37 cellular contexts compared by ENCODE assay signal in the genomic region with DNA sequence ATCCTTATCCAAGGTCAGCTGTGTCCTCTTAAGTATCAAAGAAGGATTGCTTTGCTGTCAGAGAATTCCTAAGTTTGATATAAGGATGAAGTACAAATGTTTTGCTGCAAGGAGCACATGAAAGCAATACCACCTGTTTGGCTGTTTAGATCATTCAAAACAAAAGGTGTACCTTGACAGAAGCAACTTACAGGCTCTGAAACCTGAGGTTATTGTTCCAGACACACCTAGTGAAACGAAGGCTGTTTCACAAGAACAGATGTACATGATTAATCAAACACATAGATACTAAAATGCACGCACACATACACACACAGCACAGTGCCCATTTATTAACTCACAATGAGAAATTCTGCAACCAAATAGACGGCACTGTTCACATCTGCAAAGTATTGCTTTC.
"Had no signal": no experiment of that assay in that cellular context is flagged by ENCODE, and none has a peak within 500 bp of the region (broad histone marks: within the 10 kb centered on the region; RNA-seq: fewer than 3 reads in every experiment).

No MANE protein-coding gene starts in this region.

- H3K9me3 ChIP-seq: adrenal gland, body of pancreas, esophagus muscularis mucosa, gastrocnemius medialis, heart left ventricle had no signal

- DNase-seq: activated CD4-positive, alpha-beta memory T cell treated with anti-CD3 and anti-CD28 coated beads for 36 hours; activated CD4-positive, alpha-beta T cell treated with anti-CD3 and anti-CD28 coated beads for 36 hours; activated CD4-positive, alpha-beta T cell treated with anti-CD3 and anti-CD28 coated beads, Interleukin-2, amount 10 ng/mL, durations not matched to agents 24 days and 14 days; activated CD4-positive, CD25-positive, alpha-beta regulatory T cell; activated CD4-positive, CD25-positive, alpha-beta regulatory T cell treated with anti-CD3 and anti-CD28 coated beads, Interleukin-2, amount 50 U/mL, for 72 hours; activated CD8-positive, alpha-beta memory T cell treated with anti-CD3 and anti-CD28 coated beads, Interleukin-2, amount 10 ng/mL, durations not matched to agents 7 days and 5 days; activated CD8-positive, alpha-beta memory T cell treated with anti-CD3 and anti-CD28 coated beads, Interleukin-2, amount 50 U/mL, for 4 hours; activated CD8-positive, alpha-beta T cell treated with anti-CD3 and anti-CD28 coated beads, Interleukin-2, amount 10 ng/mL, durations not matched to agents 7 days and 5 days; activated effector memory CD4-positive, alpha-beta T cell treated with anti-CD3 and anti-CD28 coated beads, Interleukin-2, amount 50 U/mL, for 16 hours; activated naive CD4-positive, alpha-beta T cell treated with anti-CD3 and anti-CD28 coated beads for 36 hours; activated naive CD8-positive, alpha-beta T cell treated with anti-CD3 and anti-CD28 coated beads for 36 hours; activated naive CD8-positive, alpha-beta T cell treated with anti-CD3 and anti-CD28 coated beads, Interleukin-2, amount 50 U/mL, for 24 hours; activated T-cell treated with anti-CD3 and anti-CD28 coated beads, Interleukin-2, amount 50 U/mL, for 1 hour; activated T-cell treated with anti-CD3 and anti-CD28 coated beads, Interleukin-2, amount 50 U/mL, for 48 hours; adrenal gland; amygdala; aorta; body of pancreas; dorsolateral prefrontal cortex; effector memory CD4-positive, alpha-beta T cell; endodermal cell; erythroblast; gastrocnemius medialis; glutamatergic neuron; heart left ventricle; T-helper 17 cell; T1000 had no signal

- H3K4me3 ChIP-seq: adrenal gland, body of pancreas, coronary artery, dorsolateral prefrontal cortex, esophagus muscularis mucosa, gastrocnemius medialis, heart left ventricle had no signal

- H3K27ac ChIP-seq: adrenal gland, body of pancreas, coronary artery, dorsolateral prefrontal cortex, esophagus muscularis mucosa, foreskin keratinocyte, gastrocnemius medialis, heart left ventricle had no signal

- H3K27ac Mint-ChIP-seq: activated CD4-positive, alpha-beta memory T cell treated with anti-CD3 and anti-CD28 coated beads for 36 hours; activated CD4-positive, alpha-beta T cell treated with anti-CD3 and anti-CD28 coated beads for 36 hours; activated CD4-positive, alpha-beta T cell treated with anti-CD3 and anti-CD28 coated beads, Interleukin-2, amount 10 ng/mL, durations not matched to agents 24 days and 14 days; activated CD8-positive, alpha-beta memory T cell treated with anti-CD3 and anti-CD28 coated beads, Interleukin-2, amount 10 ng/mL, durations not matched to agents 7 days and 5 days; activated CD8-positive, alpha-beta T cell treated with anti-CD3 and anti-CD28 coated beads, Interleukin-2, amount 10 ng/mL, durations not matched to agents 7 days and 5 days; activated naive CD4-positive, alpha-beta T cell treated with anti-CD3 and anti-CD28 coated beads for 36 hours; activated naive CD4-positive, alpha-beta T cell treated with anti-CD3 and anti-CD28 coated beads, Interleukin-2, amount 50 U/mL, for 24 hours; activated naive CD8-positive, alpha-beta T cell treated with anti-CD3 and anti-CD28 coated beads for 36 hours; activated naive CD8-positive, alpha-beta T cell treated with anti-CD3 and anti-CD28 coated beads, Interleukin-2, amount 50 U/mL, for 24 hours; activated T-helper 1 cell treated with anti-CD3 and anti-CD28 coated beads, Interleukin-12 subunit alpha, Interleukin-12 subunit beta, Interleukin-2, Interleukin-4 antibody, amounts not matched to agents 30 ng/mL and 10 ng/mL and 1 ng/mL, durations not matched to agents 14 hours and 24 hours and 36 hours; activated T-helper 2 cell treated with anti-CD3 and anti-CD28 coated beads, Interferon-gamma antibody, Interleukin-2, Interleukin-4, amounts not matched to agents 10 μg/mL and 5 μg/mL and 100 μg/mL, durations not matched to agents 14 hours and 24 hours and 36 hours; dendritic cell treated with granulocyte-macrophage colony-stimulating factor and Interleukin-4, amounts not matched to agents 40 ng/mL and 50 ng/mL, for 4 days; endodermal cell; T-helper 17 cell; T-helper 2 cell treated with Interferon-gamma antibody and Interleukin-4, amounts not matched to agents 5 μg/mL and 100 μg/mL, for 36 hours had no signal

- ATAC-seq: activated CD4-positive, alpha-beta T cell treated with anti-CD3 and anti-CD28 coated beads for 36 hours; activated CD8-positive, alpha-beta memory T cell treated with anti-CD3 and anti-CD28 coated beads, Interleukin-2, amount 10 ng/mL, durations not matched to agents 7 days and 5 days; activated CD8-positive, alpha-beta T cell treated with anti-CD3 and anti-CD28 coated beads, Interleukin-2, amount 10 ng/mL, durations not matched to agents 7 days and 5 days; activated naive CD8-positive, alpha-beta T cell treated with anti-CD3 and anti-CD28 coated beads, Interleukin-2, amount 50 U/mL, for 24 hours; body of pancreas; gastrocnemius medialis; heart left ventricle; T-helper 17 cell had no signal

- H3K9me3 Mint-ChIP-seq: activated CD4-positive, alpha-beta memory T cell treated with anti-CD3 and anti-CD28 coated beads for 36 hours; activated CD4-positive, alpha-beta T cell treated with anti-CD3 and anti-CD28 coated beads, Interleukin-2, amount 10 ng/mL, durations not matched to agents 24 days and 14 days; activated naive CD4-positive, alpha-beta T cell treated with anti-CD3 and anti-CD28 coated beads for 36 hours; activated naive CD4-positive, alpha-beta T cell treated with anti-CD3 and anti-CD28 coated beads, Interleukin-2, amount 50 U/mL, for 24 hours; activated naive CD8-positive, alpha-beta T cell treated with anti-CD3 and anti-CD28 coated beads, Interleukin-2, amount 50 U/mL, for 24 hours; activated T-helper 1 cell treated with anti-CD3 and anti-CD28 coated beads, Interleukin-12 subunit alpha, Interleukin-12 subunit beta, Interleukin-2, Interleukin-4 antibody, amounts not matched to agents 30 ng/mL and 10 ng/mL and 1 ng/mL, durations not matched to agents 14 hours and 24 hours and 36 hours; activated T-helper 2 cell treated with anti-CD3 and anti-CD28 coated beads, Interferon-gamma antibody, Interleukin-2, Interleukin-4, amounts not matched to agents 10 μg/mL and 5 μg/mL and 100 μg/mL, durations not matched to agents 14 hours and 24 hours and 36 hours; central memory CD8-positive, alpha-beta T cell; endodermal cell; T-helper 2 cell treated with Interferon-gamma antibody and Interleukin-4, amounts not matched to agents 5 μg/mL and 100 μg/mL, for 36 hours had no signal

- H3K36me3 ChIP-seq: adrenal gland, esophagus muscularis mucosa, gastrocnemius medialis, heart left ventricle had no signal

- H3K27me3 ChIP-seq: body of pancreas, dorsolateral prefrontal cortex, esophagus muscularis mucosa, gastrocnemius medialis had no signal

- H3K36me3 Mint-ChIP-seq: activated CD4-positive, alpha-beta memory T cell treated with anti-CD3 and anti-CD28 coated beads for 36 hours; activated CD8-positive, alpha-beta memory T cell treated with anti-CD3 and anti-CD28 coated beads, Interleukin-2, amount 10 ng/mL, durations not matched to agents 7 days and 5 days; activated naive CD4-positive, alpha-beta T cell treated with anti-CD3 and anti-CD28 coated beads, Interleukin-2, amount 50 U/mL, for 24 hours; activated naive CD8-positive, alpha-beta T cell treated with anti-CD3 and anti-CD28 coated beads for 36 hours had no signal

- H3K4me1 Mint-ChIP-seq: activated CD4-positive, alpha-beta T cell treated with anti-CD3 and anti-CD28 coated beads for 36 hours; activated CD4-positive, alpha-beta T cell treated with anti-CD3 and anti-CD28 coated beads, Interleukin-2, amount 10 ng/mL, durations not matched to agents 24 days and 14 days; activated CD8-positive, alpha-beta memory T cell treated with anti-CD3 and anti-CD28 coated beads, Interleukin-2, amount 10 ng/mL, durations not matched to agents 7 days and 5 days; activated naive CD8-positive, alpha-beta T cell treated with anti-CD3 and anti-CD28 coated beads for 36 hours; activated naive CD8-positive, alpha-beta T cell treated with anti-CD3 and anti-CD28 coated beads, Interleukin-2, amount 50 U/mL, for 24 hours; central memory CD8-positive, alpha-beta T cell; T-helper 17 cell had no signal

- FAIRE-seq: bronchial epithelial cell had no signal

- H3K27me3 Mint-ChIP-seq: activated CD4-positive, alpha-beta T cell treated with anti-CD3 and anti-CD28 coated beads, Interleukin-2, amount 10 ng/mL, durations not matched to agents 24 days and 14 days; activated CD8-positive, alpha-beta memory T cell treated with anti-CD3 and anti-CD28 coated beads, Interleukin-2, amount 10 ng/mL, durations not matched to agents 7 days and 5 days; activated naive CD4-positive, alpha-beta T cell treated with anti-CD3 and anti-CD28 coated beads, Interleukin-2, amount 50 U/mL, for 24 hours; dendritic cell treated with granulocyte-macrophage colony-stimulating factor and Interleukin-4, amounts not matched to agents 40 ng/mL and 50 ng/mL, for 4 days had no signal

- H3K4me3 Mint-ChIP-seq: activated CD4-positive, alpha-beta memory T cell treated with anti-CD3 and anti-CD28 coated beads for 36 hours; activated CD4-positive, alpha-beta T cell treated with anti-CD3 and anti-CD28 coated beads for 36 hours; activated CD4-positive, alpha-beta T cell treated with anti-CD3 and anti-CD28 coated beads, Interleukin-2, amount 10 ng/mL, durations not matched to agents 24 days and 14 days; activated CD8-positive, alpha-beta memory T cell treated with anti-CD3 and anti-CD28 coated beads, Interleukin-2, amount 10 ng/mL, durations not matched to agents 7 days and 5 days; activated CD8-positive, alpha-beta T cell treated with anti-CD3 and anti-CD28 coated beads, Interleukin-2, amount 10 ng/mL, durations not matched to agents 7 days and 5 days; activated naive CD4-positive, alpha-beta T cell treated with anti-CD3 and anti-CD28 coated beads for 36 hours; activated naive CD4-positive, alpha-beta T cell treated with anti-CD3 and anti-CD28 coated beads, Interleukin-2, amount 50 U/mL, for 24 hours; activated naive CD8-positive, alpha-beta T cell treated with anti-CD3 and anti-CD28 coated beads for 36 hours; activated naive CD8-positive, alpha-beta T cell treated with anti-CD3 and anti-CD28 coated beads, Interleukin-2, amount 50 U/mL, for 24 hours; activated T-helper 1 cell treated with anti-CD3 and anti-CD28 coated beads, Interleukin-12 subunit alpha, Interleukin-12 subunit beta, Interleukin-2, Interleukin-4 antibody, amounts not matched to agents 30 ng/mL and 10 ng/mL and 1 ng/mL, durations not matched to agents 14 hours and 24 hours and 36 hours; central memory CD8-positive, alpha-beta T cell; dendritic cell treated with granulocyte-macrophage colony-stimulating factor and Interleukin-4, amounts not matched to agents 40 ng/mL and 50 ng/mL, for 4 days; endodermal cell; T-helper 17 cell; T-helper 2 cell treated with Interferon-gamma antibody and Interleukin-4, amounts not matched to agents 5 μg/mL and 100 μg/mL, for 36 hours had no signal

- H3K4me1 ChIP-seq: body of pancreas, esophagus muscularis mucosa, foreskin keratinocyte, gastrocnemius medialis had no signal
